Comparison of ENCODE assay signal across 1 cellular context in the genomic region with DNA sequence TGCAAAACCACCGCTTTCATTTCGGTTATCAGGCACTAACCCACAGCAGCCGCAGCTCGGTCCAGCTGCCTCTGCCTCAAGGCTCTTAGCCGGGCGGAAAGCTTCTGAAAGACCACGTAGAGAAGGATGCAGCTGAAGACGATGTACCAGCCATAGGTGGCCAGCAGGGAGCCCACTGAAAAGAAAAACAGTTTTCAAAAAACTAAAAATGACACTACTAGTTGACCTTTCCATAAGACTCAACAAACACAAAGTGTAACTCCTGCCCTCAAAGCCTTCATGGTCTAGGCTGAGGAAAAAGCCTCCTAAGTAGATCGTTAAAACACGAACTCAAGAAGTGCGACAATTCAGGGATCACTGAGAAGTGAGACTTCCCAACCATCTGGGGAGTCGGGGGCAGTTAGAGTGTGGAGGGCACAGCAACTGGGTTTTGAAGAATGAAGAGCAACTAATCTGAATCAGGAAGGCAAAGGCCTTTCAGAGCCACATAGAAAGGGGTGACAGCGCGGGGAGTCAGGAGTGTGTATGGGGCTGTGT.
TF ChIP-seq lines count a peak whose summit lies in the region.

No MANE protein-coding gene starts in this region.

TF ChIP-seq in HepG2, 621 proteins besides CTCF, POLR2A, EP300 and RAD21 (continued from another document and continues in another):
- TF ChIP-seq PRDM4 (CRISPR knock-in tag; IDR thresholded peaks at IDR 0.05; ENCODE audit: borderline replicate concordance) (no peak), ZBTB42 (CRISPR knock-in tag; IDR thresholded peaks at IDR 0.05) (no peak), FOXO1 (CRISPR knock-in tag; IDR thresholded peaks at IDR 0.05) (no peak), KDM5A (IDR thresholded peaks at IDR 0.05; ENCODE audit: borderline replicate concordance, low read length) (peak; percentile 48; the same call in 1 of the 2 replicates), ATF3 (CRISPR knock-in tag; IDR thresholded peaks at IDR 0.05) (no peak), SKIL (CRISPR knock-in tag; IDR thresholded peaks at IDR 0.05; ENCODE audit: borderline replicate concordance) (no peak), ZC3H13 (CRISPR knock-in tag; IDR thresholded peaks at IDR 0.05) (peak; percentile 24), RBM22 (optimal IDR thresholded peaks at IDR 0.05; ENCODE audit: low read length) (no peak), NAIF1 (CRISPR knock-in tag; IDR thresholded peaks at IDR 0.05; ENCODE audit: borderline replicate concordance) (no peak), RARA (CRISPR knock-in tag; IDR thresholded peaks at IDR 0.05) (no peak), GATA4 (IDR thresholded peaks at IDR 0.05; ENCODE audit: borderline replicate concordance, low read depth) (no peak), ZNF782 (CRISPR knock-in tag; IDR thresholded peaks at IDR 0.05; ENCODE audit: borderline replicate concordance) (no peak), BORCS8-MEF2B (CRISPR knock-in tag; IDR thresholded peaks at IDR 0.05) (no peak), MXI1 (IDR thresholded peaks at IDR 0.05; ENCODE audit: borderline replicate concordance, low read depth, low read length) (no peak), HDAC1 (CRISPR knock-in tag; IDR thresholded peaks at IDR 0.05) (no peak), ZNF30 (CRISPR knock-in tag; IDR thresholded peaks at IDR 0.05) (no peak), ZNF841 (CRISPR knock-in tag; IDR thresholded peaks at IDR 0.05; ENCODE audit: borderline replicate concordance) (no peak), DMTF1 (CRISPR knock-in tag; IDR thresholded peaks at IDR 0.05) (no peak), ZNF567 (CRISPR knock-in tag; IDR thresholded peaks at IDR 0.05; ENCODE audit: borderline replicate concordance) (no peak), ASH2L (IDR thresholded peaks at IDR 0.05; ENCODE audit: insufficient read length, low read depth, low read length) (no peak), KDM5B (CRISPR knock-in tag; IDR thresholded peaks at IDR 0.05; ENCODE audit: borderline replicate concordance) (no peak), ZNF580 (CRISPR knock-in tag; IDR thresholded peaks at IDR 0.05; ENCODE audit: borderline replicate concordance, low read depth) (no peak), RFX5 (IDR thresholded peaks at IDR 0.05; ENCODE audit: low read depth, low read length) (no peak), MYPOP (CRISPR knock-in tag; IDR thresholded peaks at IDR 0.05) (peak; percentile 7; the same call in 1 of the 2 replicates), ZNF530 (CRISPR knock-in tag; IDR thresholded peaks at IDR 0.05; ENCODE audit: low read depth) (no peak), ZNF225 (CRISPR knock-in tag; IDR thresholded peaks at IDR 0.05) (no peak), ZNF24 (IDR thresholded peaks at IDR 0.05) (no peak)
- TF ChIP-seq, protein P1, sequence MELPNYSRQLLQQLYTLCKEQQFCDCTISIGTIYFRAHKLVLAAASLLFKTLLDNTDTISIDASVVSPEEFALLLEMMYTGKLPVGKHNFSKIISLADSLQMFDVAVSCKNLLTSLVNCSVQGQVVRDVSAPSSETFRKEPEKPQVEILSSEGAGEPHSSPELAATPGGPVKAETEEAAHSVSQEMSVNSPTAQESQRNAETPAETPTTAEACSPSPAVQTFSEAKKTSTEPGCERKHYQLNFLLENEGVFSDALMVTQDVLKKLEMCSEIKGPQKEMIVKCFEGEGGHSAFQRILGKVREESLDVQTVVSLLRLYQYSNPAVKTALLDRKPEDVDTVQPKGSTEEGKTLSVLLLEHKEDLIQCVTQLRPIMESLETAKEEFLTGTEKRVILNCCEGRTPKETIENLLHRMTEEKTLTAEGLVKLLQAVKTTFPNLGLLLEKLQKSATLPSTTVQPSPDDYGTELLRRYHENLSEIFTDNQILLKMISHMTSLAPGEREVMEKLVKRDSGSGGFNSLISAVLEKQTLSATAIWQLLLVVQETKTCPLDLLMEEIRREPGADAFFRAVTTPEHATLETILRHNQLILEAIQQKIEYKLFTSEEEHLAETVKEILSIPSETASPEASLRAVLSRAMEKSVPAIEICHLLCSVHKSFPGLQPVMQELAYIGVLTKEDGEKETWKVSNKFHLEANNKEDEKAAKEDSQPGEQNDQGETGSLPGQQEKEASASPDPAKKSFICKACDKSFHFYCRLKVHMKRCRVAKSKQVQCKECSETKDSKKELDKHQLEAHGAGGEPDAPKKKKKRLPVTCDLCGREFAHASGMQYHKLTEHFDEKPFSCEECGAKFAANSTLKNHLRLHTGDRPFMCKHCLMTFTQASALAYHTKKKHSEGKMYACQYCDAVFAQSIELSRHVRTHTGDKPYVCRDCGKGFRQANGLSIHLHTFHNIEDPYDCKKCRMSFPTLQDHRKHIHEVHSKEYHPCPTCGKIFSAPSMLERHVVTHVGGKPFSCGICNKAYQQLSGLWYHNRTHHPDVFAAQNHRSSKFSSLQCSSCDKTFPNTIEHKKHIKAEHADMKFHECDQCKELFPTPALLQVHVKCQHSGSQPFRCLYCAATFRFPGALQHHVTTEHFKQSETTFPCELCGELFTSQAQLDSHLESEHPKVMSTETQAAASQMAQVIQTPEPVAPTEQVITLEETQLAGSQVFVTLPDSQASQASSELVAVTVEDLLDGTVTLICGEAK (IDR thresholded peaks at IDR 0.05): no peak
- TF ChIP-seq, protein P1 (CRISPR knock-in tag; IDR thresholded peaks at IDR 0.05): no peak
- TF ChIP-seq, protein P2, sequence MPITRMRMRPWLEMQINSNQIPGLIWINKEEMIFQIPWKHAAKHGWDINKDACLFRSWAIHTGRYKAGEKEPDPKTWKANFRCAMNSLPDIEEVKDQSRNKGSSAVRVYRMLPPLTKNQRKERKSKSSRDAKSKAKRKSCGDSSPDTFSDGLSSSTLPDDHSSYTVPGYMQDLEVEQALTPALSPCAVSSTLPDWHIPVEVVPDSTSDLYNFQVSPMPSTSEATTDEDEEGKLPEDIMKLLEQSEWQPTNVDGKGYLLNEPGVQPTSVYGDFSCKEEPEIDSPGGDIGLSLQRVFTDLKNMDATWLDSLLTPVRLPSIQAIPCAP (CRISPR knock-in tag; IDR thresholded peaks at IDR 0.05; ENCODE audit: low read depth): no peak
- TF ChIP-seq, protein P3, sequence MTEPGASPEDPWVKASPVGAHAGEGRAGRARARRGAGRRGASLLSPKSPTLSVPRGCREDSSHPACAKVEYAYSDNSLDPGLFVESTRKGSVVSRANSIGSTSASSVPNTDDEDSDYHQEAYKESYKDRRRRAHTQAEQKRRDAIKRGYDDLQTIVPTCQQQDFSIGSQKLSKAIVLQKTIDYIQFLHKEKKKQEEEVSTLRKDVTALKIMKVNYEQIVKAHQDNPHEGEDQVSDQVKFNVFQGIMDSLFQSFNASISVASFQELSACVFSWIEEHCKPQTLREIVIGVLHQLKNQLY (CRISPR knock-in tag; IDR thresholded peaks at IDR 0.05): no peak
- TF ChIP-seq, protein P4, sequence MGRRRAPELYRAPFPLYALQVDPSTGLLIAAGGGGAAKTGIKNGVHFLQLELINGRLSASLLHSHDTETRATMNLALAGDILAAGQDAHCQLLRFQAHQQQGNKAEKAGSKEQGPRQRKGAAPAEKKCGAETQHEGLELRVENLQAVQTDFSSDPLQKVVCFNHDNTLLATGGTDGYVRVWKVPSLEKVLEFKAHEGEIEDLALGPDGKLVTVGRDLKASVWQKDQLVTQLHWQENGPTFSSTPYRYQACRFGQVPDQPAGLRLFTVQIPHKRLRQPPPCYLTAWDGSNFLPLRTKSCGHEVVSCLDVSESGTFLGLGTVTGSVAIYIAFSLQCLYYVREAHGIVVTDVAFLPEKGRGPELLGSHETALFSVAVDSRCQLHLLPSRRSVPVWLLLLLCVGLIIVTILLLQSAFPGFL (CRISPR knock-in tag; IDR thresholded peaks at IDR 0.05): no peak
